Comparison of ENCODE assay signal across 8 cellular contexts in the genomic region with DNA sequence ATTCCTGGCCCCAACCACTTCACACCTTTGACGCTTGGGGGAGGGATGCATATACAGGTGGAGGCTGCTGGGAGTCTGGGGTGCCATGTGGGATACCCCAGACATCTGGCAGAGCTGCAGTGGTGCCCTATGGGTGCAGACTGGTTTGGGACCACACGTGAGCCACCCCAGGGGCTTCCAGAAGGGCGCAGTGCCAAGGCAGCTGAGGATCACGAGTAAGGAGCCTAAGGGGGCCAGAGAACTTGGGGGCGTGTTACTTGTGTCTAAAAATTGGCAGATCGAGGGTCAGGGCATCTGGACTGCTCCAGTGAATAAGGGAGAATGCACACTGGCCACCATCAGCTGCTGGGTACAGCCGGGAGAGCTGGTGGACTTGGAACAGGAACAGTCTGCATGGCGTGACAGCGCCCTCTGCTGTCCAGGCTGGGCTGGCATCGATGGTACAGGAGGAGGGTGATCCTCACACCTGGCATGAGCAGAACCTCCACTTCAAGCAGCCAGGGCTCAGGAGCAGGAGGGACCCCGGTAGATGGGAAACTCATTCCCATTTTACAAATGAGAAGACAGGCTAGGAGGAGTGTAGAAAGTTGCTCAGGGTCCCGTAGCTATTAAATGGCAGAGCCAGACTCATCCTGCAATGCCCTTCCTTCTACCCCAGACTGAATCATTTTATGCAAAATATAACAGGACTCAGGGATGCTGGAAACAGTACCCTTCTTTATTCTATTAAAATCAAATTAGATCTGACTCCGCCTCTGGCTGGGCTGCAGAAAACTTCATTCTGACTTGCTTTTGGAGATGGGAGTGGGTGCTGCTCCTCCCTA.
DNase-seq lines count a peak whose midpoint lies in the region; ATAC-seq and TF ChIP-seq lines count a peak whose summit lies in the region.

No MANE protein-coding gene starts in this region.

- ATAC-seq in GM21447 (IDR thresholded peaks at IDR 0.05; ENCODE audit: unreplicated experiment) (peak; percentile 60), GM19035 (IDR thresholded peaks at IDR 0.05; ENCODE audit: unreplicated experiment) (no peak)

- peaks cover 20% of the 10 kb centered on the region for H3K27me3 Mint-ChIP-seq in T-helper 2 cell treated with Interferon-gamma antibody and Interleukin-4, amounts not matched to agents 5 μg/mL and 100 μg/mL, for 36 hours (ENCODE audit: low read depth)

- H3K4me3 ChIP-seq in left ventricle myocardium inferior = no peak overlapping the region

- H3K36me3 ChIP-seq in left ventricle myocardium inferior = no peaks in the 10 kb centered on the region

- no peak overlapping the region for H3K27ac Mint-ChIP-seq in T-helper 2 cell treated with Interferon-gamma antibody and Interleukin-4, amounts not matched to agents 5 μg/mL and 100 μg/mL, for 36 hours

- H3K9me3 ChIP-seq in left ventricle myocardium inferior (replicated peaks) = no peaks in the 10 kb centered on the region

- H3K9me3 Mint-ChIP-seq in T-helper 2 cell treated with Interferon-gamma antibody and Interleukin-4, amounts not matched to agents 5 μg/mL and 100 μg/mL, for 36 hours = no peaks in the 10 kb centered on the region

- H3K27ac ChIP-seq in left ventricle myocardium inferior (replicated peaks) = no peak overlapping the region

- H3K4me1 Mint-ChIP-seq in T-helper 2 cell treated with Interferon-gamma antibody and Interleukin-4, amounts not matched to agents 5 μg/mL and 100 μg/mL, for 36 hours (ENCODE audit: low read depth) = no peaks in the 10 kb centered on the region

- H3K36me3 Mint-ChIP-seq in T-helper 2 cell treated with Interferon-gamma antibody and Interleukin-4, amounts not matched to agents 5 μg/mL and 100 μg/mL, for 36 hours (ENCODE audit: low read depth) = no peaks in the 10 kb centered on the region

- peak; percentile 97 for TF ChIP-seq CTCF in left ventricle myocardium inferior (IDR thresholded peaks at IDR 0.05; ENCODE audit: borderline replicate concordance)

- intact Hi-C loops in left ventricle myocardium inferior (cut with micrococcal nuclease) = loop anchor here (2.0 kb wide), 1 partner anchor 85 kb away; no protein-coding TSS in a partner anchor

- DNase-seq in AG20443 (ENCODE audit: low spot score) = peak; percentile 92
- DNase-seq in NCI-H2029 (lab: John Stamatoyannopoulos, UW) = peak; percentile 52
- peak; percentile 72 for DNase-seq in T-helper 2 cell treated with Interferon-gamma antibody and Interleukin-4, amounts not matched to agents 5 μg/mL and 100 μg/mL, for 36 hours (ENCODE audit: low spot score)
- DNase-seq in amniotic stem cell (lab: John Stamatoyannopoulos, UW) = peak; percentile 59
- peak; percentile 91 for DNase-seq in left ventricle myocardium inferior
- peak; percentile 84 for DNase-seq in putamen (ENCODE audit: low spot score)

- peaks cover 25% of the 10 kb centered on the region for H3K4me1 ChIP-seq in left ventricle myocardium inferior

- H3K4me3 Mint-ChIP-seq in T-helper 2 cell treated with Interferon-gamma antibody and Interleukin-4, amounts not matched to agents 5 μg/mL and 100 μg/mL, for 36 hours = no peak overlapping the region

- no peaks in the 10 kb centered on the region for H3K27me3 ChIP-seq in left ventricle myocardium inferior (ENCODE audit: low read depth)
